9 cellular contexts compared by ENCODE assay signal in the genomic region with DNA sequence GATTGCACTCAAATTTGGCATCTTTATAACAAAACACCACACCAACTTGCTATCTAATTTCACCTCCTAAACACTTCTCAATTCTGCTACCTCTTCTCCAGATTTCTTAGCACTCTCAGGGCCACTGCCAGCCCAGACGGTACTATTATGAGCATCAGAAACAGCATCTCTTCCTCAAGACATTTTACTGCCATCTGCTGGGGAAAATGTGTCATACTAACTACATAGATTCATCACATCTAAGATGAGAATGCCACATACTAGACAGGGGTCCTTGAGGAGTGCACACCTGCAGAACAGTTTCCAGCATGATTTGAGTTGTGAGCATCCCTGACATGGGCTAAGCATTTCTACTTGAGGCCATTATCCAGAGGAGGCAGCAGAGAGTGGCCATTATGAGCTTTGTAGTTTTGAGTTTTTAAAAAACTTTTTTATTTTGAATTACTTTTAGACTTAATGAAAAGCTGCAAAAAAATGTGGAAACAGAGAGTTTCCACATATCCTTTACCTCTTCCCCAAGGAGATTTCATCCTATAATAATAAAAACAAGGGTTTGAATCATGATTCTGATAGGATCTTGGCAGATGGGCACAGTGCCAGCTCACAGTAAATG. TPM values are rescaled to one million over a fixed set of nuclear protein-coding genes. Genes with fewer than 3 reads are reported as not detected.
DNase-seq lines count a peak whose midpoint lies in the region; ATAC-seq and TF ChIP-seq lines count a peak whose summit lies in the region.
"Had no signal": no experiment of that assay in that cellular context is flagged by ENCODE, and none has a peak within 500 bp of the region (broad histone marks: within the 10 kb centered on the region; RNA-seq: fewer than 3 reads in every experiment).

No MANE protein-coding gene starts in this region.

- ATAC-seq in lower lobe of right lung = peak; percentile 79 to 86

- TF ChIP-seq EP300 in transverse colon (IDR thresholded peaks at IDR 0.05; ENCODE audit: low read depth) = no peak

- H3K4me3 ChIP-seq in AG04449 (ENCODE audit: low read depth, low read length) (no peak overlapping the region), GM12864 (ENCODE audit: low read depth, low read length) (no peak overlapping the region), HFF-Myc (replicated peaks; ENCODE audit: low read depth, low read length) (no peak overlapping the region), colonic mucosa (no peak overlapping the region), lower lobe of right lung (no peak overlapping the region), transverse colon (no peak overlapping the region)
- H3K4me3 ChIP-seq: skin epidermis had no signal

- POLR2A ChIA-PET in AG04449 (lab: Yijun Ruan, JAX) = no interaction called here
- POLR2A ChIA-PET in RWPE1 (lab: Yijun Ruan, JAX; ENCODE audit: low non-redundant PET) = no interaction called here

- TF ChIP-seq CTCF in AG04449 (IDR thresholded peaks at IDR 0.05; ENCODE audit: insufficient read depth, low read length, missing control alignments) = peak; percentile 56
- peak; percentile 57 for TF ChIP-seq CTCF in GM12864 (IDR thresholded peaks at IDR 0.05; ENCODE audit: low read depth, low read length, missing control alignments)
- peak; percentile 53 for TF ChIP-seq CTCF in HFF-Myc (IDR thresholded peaks at IDR 0.05; ENCODE audit: low read depth, low read length, missing control alignments)
- peak; percentile 74 for TF ChIP-seq CTCF in RWPE1 (conservative IDR thresholded peaks at IDR 0.05; ENCODE audit: low read depth)
- peak; percentile 48 for TF ChIP-seq CTCF in colonic mucosa (IDR thresholded peaks at IDR 0.05)
- TF ChIP-seq CTCF in lower lobe of right lung (IDR thresholded peaks at IDR 0.05) = peak; percentile 60
- peak; percentile 44 to 54 (median 47) for TF ChIP-seq CTCF in transverse colon (IDR thresholded peaks at IDR 0.05)

- intact Hi-C loops in colonic mucosa (cut with DNase I) = loop anchor here (5.0 to 10.0 kb wide), 3 partner anchors 161 to 422 kb away; no protein-coding TSS in a partner anchor
- intact Hi-C loops in lower lobe of right lung (cut with DNase I) = no loop called here
- intact Hi-C loops in transverse colon (cut with DNase I; ENCODE audit: low total_unique reads) = no loop called here

- H3K36me3 ChIP-seq in colonic mucosa = no peaks in the 10 kb centered on the region
- no peaks in the 10 kb centered on the region for H3K36me3 ChIP-seq in lower lobe of right lung
- H3K36me3 ChIP-seq in transverse colon = no peaks in the 10 kb centered on the region

- no peak for TF ChIP-seq POLR2A in transverse colon (IDR thresholded peaks at IDR 0.05)

- H3K9me3 ChIP-seq in colonic mucosa (no peaks in the 10 kb centered on the region), lower lobe of right lung (no peaks in the 10 kb centered on the region), transverse colon (no peaks in the 10 kb centered on the region)

- CTCF ChIA-PET in AG04449 (lab: Yijun Ruan, JAX) = interaction anchor here (0.7 to 2.8 kb wide), 16 partner anchors 9 to 525 kb away, joined by 3 to 29 read pairs (median 4); a partner anchor contains a TSS
- CTCF ChIA-PET in RWPE1 (lab: Yijun Ruan, JAX) = interaction anchor here (0.6 to 2.3 kb wide), 5 partner anchors 72 to 342 kb away, joined by 3 to 12 read pairs (median 4); no protein-coding TSS in a partner anchor

- in situ Hi-C loops in transverse colon (cut with MboI; ENCODE audit: low pct_ligation_motif_present in 1 of 4, low pct_unique_long_range_greater_than_20kb in 1 of 4, low sequenced_read_pairs in 3 of 4) = loop anchor here (25.0 kb wide), 3 partner anchors 168 to 432 kb away; no protein-coding TSS in a partner anchor

- 3% methylated on average over 1 of the region's 1 CpG; no CpG with 5 or more reads in 1 of the 2 donors for WGBS in transverse colon (ENCODE audit: low coverage in 1 of 2), 2 donors

- H3K4me1 ChIP-seq in colonic mucosa (no peaks in the 10 kb centered on the region), lower lobe of right lung (no peaks in the 10 kb centered on the region), transverse colon (no peaks in the 10 kb centered on the region)

- H3K9ac ChIP-seq in colonic mucosa (ENCODE audit: low read depth in 2 of 2, low read length in 2 of 2) = no peak overlapping the region

- no peaks in the 10 kb centered on the region for H3K27me3 ChIP-seq in colonic mucosa
- no peaks in the 10 kb centered on the region for H3K27me3 ChIP-seq in lower lobe of right lung (ENCODE audit: low read depth)
- H3K27me3 ChIP-seq in transverse colon = no peaks in the 10 kb centered on the region

- H3K27ac ChIP-seq in RWPE1 = no peak overlapping the region
- no peak overlapping the region for H3K27ac ChIP-seq in colonic mucosa
- no peak overlapping the region for H3K27ac ChIP-seq in lower lobe of right lung
- H3K27ac ChIP-seq in transverse colon = no peak overlapping the region
- H3K27ac ChIP-seq: skin epidermis had no signal

- DNase-seq in AG04449 (ENCODE audit: low read depth, low spot score) (peak; percentile 17), GM12864 (ENCODE audit: low read depth) (peak; percentile 60), HFF-Myc (ENCODE audit: extremely low read depth, low read depth) (peak; percentile 41), M059J (ENCODE audit: low read depth) (peak; percentile 62), RWPE1 (ENCODE audit: low spot score) (peak; percentile 39), colonic mucosa (peak; percentile 24), lower lobe of right lung (no peak), transverse colon (no peak)

RNA-seq across cellular contexts. Expression of a gene that starts 15.1 kb away (rescaled TPM):
- total RNA-seq in M059J (2014; rRNA removed; shearing (Covaris generic)) = 0.12 and 2.9 TPM in 2 replicates
- 1 to 10 TPM; 3.7 to 6.2 TPM for total RNA-seq in colonic mucosa
- total RNA-seq in lower lobe of right lung = 4.3 TPM
- total RNA-seq in transverse colon = 1 to 10 TPM; 4.4 to 9.0 (median 8.2) TPM

Comparison
In these comparisons a context has a peak if more than half of its experiments do, and no peak if none do; other contexts are left out.
1. DNase-seq: peak in AG04449 (single experiment), GM12864 (single experiment), HFF-Myc (single experiment), M059J (single experiment), RWPE1 (single experiment) and colonic mucosa (single experiment); none in lower lobe of right lung (single experiment) and transverse colon (single experiment).
2. Peak in every context shown above with its lines, with median percentiles within 50 percentile points of each other: CTCF ChIP-seq.